27 cellular contexts compared by ENCODE assay signal in the genomic region with DNA sequence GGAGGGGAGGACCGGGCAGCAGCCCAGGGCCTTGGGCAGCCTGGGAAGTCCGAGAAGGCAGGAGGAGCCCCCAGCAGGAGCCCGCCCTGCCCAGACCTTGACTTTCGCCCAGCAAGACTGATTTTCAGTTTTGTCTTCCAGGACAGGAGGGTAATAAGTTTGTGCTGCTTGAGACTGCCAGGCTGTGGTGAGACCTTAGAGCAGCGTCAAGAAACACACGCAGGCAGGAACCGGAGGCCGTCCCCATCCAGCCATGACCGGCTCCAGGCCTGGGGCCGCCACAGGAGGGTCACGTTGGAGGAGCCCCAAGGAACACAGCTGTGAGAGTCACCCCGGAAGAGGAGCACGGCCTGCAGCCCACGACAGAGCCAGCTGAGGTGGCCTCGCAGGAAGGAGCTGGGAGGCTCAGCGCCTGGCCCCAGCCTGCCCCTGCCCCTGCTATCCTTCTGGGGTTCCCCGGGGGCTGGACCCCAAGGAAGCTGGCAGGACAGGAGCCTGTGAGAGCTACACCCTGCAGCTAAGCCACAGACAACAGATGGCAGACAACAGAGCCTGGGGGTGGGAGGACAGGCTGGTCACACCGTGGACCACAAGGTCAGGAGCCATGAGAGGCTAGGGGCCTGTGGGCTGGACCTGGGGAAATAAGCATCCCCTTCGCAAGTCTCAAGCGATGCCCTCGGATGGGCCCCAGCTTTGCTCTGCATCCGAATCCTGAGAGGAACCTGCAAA.
"Had no signal": no experiment of that assay in that cellular context is flagged by ENCODE, and none has a peak within 500 bp of the region (broad histone marks: within the 10 kb centered on the region; RNA-seq: fewer than 3 reads in every experiment).

No MANE protein-coding gene starts in this region.

- H3K27ac Mint-ChIP-seq: activated CD4-positive, alpha-beta T cell treated with anti-CD3 and anti-CD28 coated beads, Interleukin-2, amount 10 ng/mL, durations not matched to agents 7 days and 5 days; activated CD8-positive, alpha-beta T cell treated with anti-CD3 and anti-CD28 coated beads for 36 hours; activated T-cell treated with anti-CD3 and anti-CD28 coated beads, Interleukin-2, amount 50 U/mL, for 72 hours; dendritic cell treated with granulocyte-macrophage colony-stimulating factor and Interleukin-4, amounts not matched to agents 40 ng/mL and 50 ng/mL, for 4 days; natural killer cell treated with Interleukin-12 subunit alpha and Interleukin-12 subunit beta and Interleukin-15 and Interleukin-18, amount 100 ng/mL, for 72 hours; stimulated activated effector memory CD8-positive, alpha-beta T cell treated with anti-CD3 and anti-CD28 coated beads, Interleukin-12 subunit alpha, Interleukin-12 subunit beta, amount 100 ng/mL, for 72 hours; stimulated activated naive CD8-positive, alpha-beta T cell treated with anti-CD3 and anti-CD28 coated beads, Interleukin-15, Interleukin-2, amounts not matched to agents 100 ng/mL and 50 ng/mL, for 24 hours; type B pancreatic cell had no signal

- H3K4me1 ChIP-seq: breast epithelium, esophagus squamous epithelium, left ventricle myocardium inferior, vagina had no signal

- H3K27me3 ChIP-seq: breast epithelium, vagina had no signal

- ATAC-seq: activated CD8-positive, alpha-beta memory T cell treated with anti-CD3 and anti-CD28 coated beads, Interleukin-2, amount 10 ng/mL, durations not matched to agents 7 days and 5 days; activated CD8-positive, alpha-beta T cell treated with anti-CD3 and anti-CD28 coated beads for 36 hours; activated naive CD4-positive, alpha-beta T cell treated with anti-CD3 and anti-CD28 coated beads, Interleukin-2, amount 50 U/mL, for 72 hours; activated T-cell treated with anti-CD3 and anti-CD28 coated beads, Interleukin-2, amount 50 U/mL, for 72 hours; sciatic nerve; stimulated activated effector memory CD8-positive, alpha-beta T cell treated with anti-CD3 and anti-CD28 coated beads, Interleukin-12 subunit alpha, Interleukin-12 subunit beta, amount 100 ng/mL, for 72 hours had no signal

- H3K9me3 Mint-ChIP-seq: activated CD4-positive, alpha-beta T cell treated with anti-CD3 and anti-CD28 coated beads, Interleukin-2, amount 10 ng/mL, durations not matched to agents 7 days and 5 days; activated CD8-positive, alpha-beta T cell treated with anti-CD3 and anti-CD28 coated beads for 36 hours; activated naive CD4-positive, alpha-beta T cell treated with anti-CD3 and anti-CD28 coated beads, Interleukin-2, amount 50 U/mL, for 72 hours; activated T-cell treated with anti-CD3 and anti-CD28 coated beads, Interleukin-2, amount 50 U/mL, for 72 hours; central memory CD8-positive, alpha-beta T cell; dendritic cell treated with granulocyte-macrophage colony-stimulating factor and Interleukin-4, amounts not matched to agents 40 ng/mL and 50 ng/mL, for 4 days; natural killer cell treated with Interleukin-12 subunit alpha and Interleukin-12 subunit beta and Interleukin-15 and Interleukin-18, amount 100 ng/mL, for 72 hours; stimulated activated effector memory CD8-positive, alpha-beta T cell treated with anti-CD3 and anti-CD28 coated beads, Interleukin-12 subunit alpha, Interleukin-12 subunit beta, amount 100 ng/mL, for 72 hours; stimulated activated naive CD8-positive, alpha-beta T cell treated with anti-CD3 and anti-CD28 coated beads, Interleukin-15, Interleukin-2, amounts not matched to agents 100 ng/mL and 50 ng/mL, for 24 hours; type B pancreatic cell had no signal

- H3K27me3 Mint-ChIP-seq: activated CD4-positive, alpha-beta T cell treated with anti-CD3 and anti-CD28 coated beads, Interleukin-2, amount 10 ng/mL, durations not matched to agents 7 days and 5 days; activated CD8-positive, alpha-beta T cell treated with anti-CD3 and anti-CD28 coated beads for 36 hours; type B pancreatic cell had no signal

- H3K4me3 ChIP-seq: breast epithelium, esophagus squamous epithelium, left ventricle myocardium inferior, mucosa of descending colon, skin epidermis, thoracic aorta, vagina had no signal

- H3K9me3 ChIP-seq: breast epithelium, esophagus squamous epithelium, left ventricle myocardium inferior, mucosa of descending colon, thoracic aorta, vagina had no signal

- H3K36me3 ChIP-seq: breast epithelium, esophagus squamous epithelium, left ventricle myocardium inferior, thoracic aorta, vagina had no signal

- H3K36me3 Mint-ChIP-seq: activated CD8-positive, alpha-beta memory T cell treated with anti-CD3 and anti-CD28 coated beads, Interleukin-2, amount 10 ng/mL, durations not matched to agents 7 days and 5 days; activated naive CD4-positive, alpha-beta T cell treated with anti-CD3 and anti-CD28 coated beads, Interleukin-2, amount 50 U/mL, for 72 hours; natural killer cell treated with Interleukin-12 subunit alpha and Interleukin-12 subunit beta and Interleukin-15 and Interleukin-18, amount 100 ng/mL, for 72 hours; stimulated activated effector memory CD8-positive, alpha-beta T cell treated with anti-CD3 and anti-CD28 coated beads, Interleukin-12 subunit alpha, Interleukin-12 subunit beta, amount 100 ng/mL, for 72 hours; type B pancreatic cell had no signal

- H3K27ac ChIP-seq: breast epithelium, esophagus squamous epithelium, left ventricle myocardium inferior, skin epidermis, thoracic aorta, vagina, VCaP had no signal

- DNase-seq: activated CD4-positive, alpha-beta T cell treated with anti-CD3 and anti-CD28 coated beads, Interleukin-2, amount 10 ng/mL, durations not matched to agents 7 days and 5 days; activated CD4-positive, CD25-positive, alpha-beta regulatory T cell treated with anti-CD3 and anti-CD28 coated beads, Interleukin-2, amount 50 U/mL, for 72 hours; activated CD8-positive, alpha-beta memory T cell treated with anti-CD3 and anti-CD28 coated beads, Interleukin-2, amount 10 ng/mL, durations not matched to agents 7 days and 5 days; activated CD8-positive, alpha-beta T cell treated with anti-CD3 and anti-CD28 coated beads for 36 hours; activated naive CD4-positive, alpha-beta T cell; activated T-cell treated with anti-CD3 and anti-CD28 coated beads for 4 hours; activated T-cell treated with anti-CD3 and anti-CD28 coated beads, Interleukin-2, amount 50 U/mL, for 72 hours; esophagus squamous epithelium; left ventricle myocardium inferior; mucosa of descending colon; stimulated activated CD4-positive, alpha-beta T cell treated with anti-CD3 and anti-CD28 coated beads, Interleukin-4, amount 100 ng/mL, for 24 hours; T-helper 1 cell had no signal

- FAIRE-seq: frontal cortex, islet of Langerhans had no signal

- H3K4me3 Mint-ChIP-seq: activated CD4-positive, alpha-beta T cell treated with anti-CD3 and anti-CD28 coated beads, Interleukin-2, amount 10 ng/mL, durations not matched to agents 7 days and 5 days; activated CD8-positive, alpha-beta memory T cell treated with anti-CD3 and anti-CD28 coated beads, Interleukin-2, amount 10 ng/mL, durations not matched to agents 7 days and 5 days; activated CD8-positive, alpha-beta T cell treated with anti-CD3 and anti-CD28 coated beads for 36 hours; activated T-cell treated with anti-CD3 and anti-CD28 coated beads, Interleukin-2, amount 50 U/mL, for 72 hours; central memory CD8-positive, alpha-beta T cell; dendritic cell treated with granulocyte-macrophage colony-stimulating factor and Interleukin-4, amounts not matched to agents 40 ng/mL and 50 ng/mL, for 4 days; natural killer cell treated with Interleukin-12 subunit alpha and Interleukin-12 subunit beta and Interleukin-15 and Interleukin-18, amount 100 ng/mL, for 72 hours; stimulated activated effector memory CD8-positive, alpha-beta T cell treated with anti-CD3 and anti-CD28 coated beads, Interleukin-12 subunit alpha, Interleukin-12 subunit beta, amount 100 ng/mL, for 72 hours; stimulated activated naive CD8-positive, alpha-beta T cell treated with anti-CD3 and anti-CD28 coated beads, Interleukin-15, Interleukin-2, amounts not matched to agents 100 ng/mL and 50 ng/mL, for 24 hours; type B pancreatic cell had no signal

- H3K4me1 Mint-ChIP-seq: activated CD4-positive, alpha-beta T cell treated with anti-CD3 and anti-CD28 coated beads, Interleukin-2, amount 10 ng/mL, durations not matched to agents 7 days and 5 days; activated CD8-positive, alpha-beta memory T cell treated with anti-CD3 and anti-CD28 coated beads, Interleukin-2, amount 10 ng/mL, durations not matched to agents 7 days and 5 days; stimulated activated effector memory CD8-positive, alpha-beta T cell treated with anti-CD3 and anti-CD28 coated beads, Interleukin-12 subunit alpha, Interleukin-12 subunit beta, amount 100 ng/mL, for 72 hours had no signal
